1 cellular context compared by ENCODE assay signal in genomic region chr16:9607512-9608230, GRCh38.
TF ChIP-seq lines count a peak whose summit lies in the region.

No MANE protein-coding gene starts in this region.

TF ChIP-seq in IMR-90, 13 proteins besides CTCF, POLR2A, EP300 and RAD21 (continued from another document):
- TF ChIP-seq USF2 (IDR thresholded peaks at IDR 0.05; ENCODE audit: low read depth, low read length) (no peak), MXI1 (IDR thresholded peaks at IDR 0.05; ENCODE audit: borderline replicate concordance, low read depth, low read length) (no peak)
TF ChIP-seq in IMR-90: peak in this region for 0.
